In genomic region chr1:100411019-100411418, GRCh38 we compare ENCODE assay signal across 1 cellular context.
TF ChIP-seq lines count a peak whose summit lies in the region.

No MANE protein-coding gene starts in this region.

TF ChIP-seq in WTC11, 78 proteins besides CTCF, POLR2A, EP300 and RAD21 (continued from another document):
- TF ChIP-seq FOXK1 (CRISPR knock-in tag; IDR thresholded peaks at IDR 0.05), result no peak
- TF ChIP-seq NFATC4 (CRISPR knock-in tag; IDR thresholded peaks at IDR 0.05), result no peak
